Comparison of ENCODE assay signal across 27 cellular contexts in the genomic region with DNA sequence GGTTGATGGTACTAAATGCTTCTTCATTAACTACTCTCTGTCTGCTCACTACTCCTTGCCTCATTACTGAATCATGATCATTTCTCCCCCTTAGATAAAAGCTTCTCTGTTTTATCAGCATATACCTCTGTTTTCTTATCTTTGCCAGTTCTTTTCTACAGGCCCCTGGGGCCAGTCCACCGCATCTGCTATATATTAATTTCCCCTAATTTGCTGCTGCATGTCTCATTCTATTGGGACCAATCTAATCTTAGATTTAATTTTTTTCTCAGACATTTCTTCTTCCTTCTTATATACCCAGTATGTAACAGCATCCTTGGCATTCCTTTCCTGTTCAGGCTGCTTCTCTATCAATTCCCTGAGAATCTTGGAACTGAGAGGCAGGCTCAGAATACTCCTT. TPM values are rescaled to one million over a fixed set of nuclear protein-coding genes. Genes with fewer than 3 reads are reported as not detected.
"Had no signal": no experiment of that assay in that cellular context is flagged by ENCODE, and none has a peak within 500 bp of the region (broad histone marks: within the 10 kb centered on the region; RNA-seq: fewer than 3 reads in every experiment).

No MANE protein-coding gene starts in this region.

- H3K4me3 Mint-ChIP-seq: naive thymus-derived CD4-positive, alpha-beta T cell; nephron; neural progenitor cell; stimulated activated naive CD8-positive, alpha-beta T cell treated with anti-CD3 and anti-CD28 coated beads, Interleukin-15, amount 100 ng/mL, for 72 hours had no signal

- H3K9me3 ChIP-seq: gastroesophageal sphincter, heart right ventricle, left lung, prostate gland, right atrium auricular region, suprapubic skin, transverse colon, upper lobe of right lung, uterus had no signal

- H2AFZ ChIP-seq: neural progenitor cell, parathyroid adenoma had no signal

- H3K27me3 ChIP-seq: gastroesophageal sphincter, heart right ventricle, left lung, neural progenitor cell, right atrium auricular region, suprapubic skin, transverse colon, upper lobe of right lung, uterus had no signal

- H3K4me1 Mint-ChIP-seq: naive thymus-derived CD4-positive, alpha-beta T cell; nephron; stimulated activated naive CD8-positive, alpha-beta T cell treated with anti-CD3 and anti-CD28 coated beads, Interleukin-15, amount 100 ng/mL, for 72 hours had no signal

- H3K27ac Mint-ChIP-seq: naive thymus-derived CD4-positive, alpha-beta T cell; nephron; neural progenitor cell; stimulated activated naive CD8-positive, alpha-beta T cell treated with anti-CD3 and anti-CD28 coated beads, Interleukin-15, amount 100 ng/mL, for 72 hours had no signal

- H3K36me3 Mint-ChIP-seq: naive thymus-derived CD4-positive, alpha-beta T cell; neural progenitor cell had no signal

- H3K4me2 ChIP-seq: neural progenitor cell, smooth muscle cell had no signal

- ATAC-seq: gastroesophageal sphincter; heart right ventricle; left cardiac atrium; left lung; naive thymus-derived CD4-positive, alpha-beta T cell; sciatic nerve; stimulated activated naive CD8-positive, alpha-beta T cell treated with anti-CD3 and anti-CD28 coated beads, Interleukin-15, amount 100 ng/mL, for 72 hours; upper lobe of right lung had no signal

- H3K4me1 ChIP-seq: gastroesophageal sphincter, heart right ventricle, left lung, neural progenitor cell, parathyroid adenoma, prostate gland, right atrium auricular region, suprapubic skin, transverse colon, upper lobe of right lung, uterus had no signal

- H3K79me2 ChIP-seq: parathyroid adenoma had no signal

- H3K27ac ChIP-seq: gastroesophageal sphincter, heart right ventricle, left lung, neural progenitor cell, parathyroid adenoma, prostate gland, right atrium auricular region, suprapubic skin, transverse colon, upper lobe of right lung, uterus had no signal

- H3K27me3 Mint-ChIP-seq: naive thymus-derived CD4-positive, alpha-beta T cell; stimulated activated naive CD8-positive, alpha-beta T cell treated with anti-CD3 and anti-CD28 coated beads, Interleukin-15, amount 100 ng/mL, for 72 hours had no signal

- H3K4me3 ChIP-seq: gastroesophageal sphincter, heart right ventricle, left lung, neural progenitor cell, prostate gland, right atrium auricular region, smooth muscle cell, suprapubic skin, transverse colon, upper lobe of right lung, uterus had no signal

- H3K36me3 ChIP-seq: gastroesophageal sphincter, heart right ventricle, left lung, neural progenitor cell, prostate gland, right atrium auricular region, suprapubic skin, transverse colon, upper lobe of right lung, uterus had no signal

- DNase-seq: cortex of kidney; heart right ventricle; left cardiac atrium; left lung; mesenchymal stem cell; midbrain; naive thymus-derived CD4-positive, alpha-beta T cell; stimulated activated CD4-positive, alpha-beta T cell treated with anti-CD3 and anti-CD28 coated beads, Interleukin-12 subunit alpha, Interleukin-12 subunit beta, amount 100 ng/mL, for 4 hours; stimulated activated CD4-positive, alpha-beta T cell treated with anti-CD3 and anti-CD28 coated beads, Interleukin-1b, Interleukin-23, amount 100 ng/mL, for 48 hours; stimulated activated CD4-positive, alpha-beta T cell treated with anti-CD3 and anti-CD28 coated beads, Interleukin-4, amount 100 ng/mL, for 1 hour; stimulated activated CD8-positive, alpha-beta memory T cell treated with anti-CD3 and anti-CD28 coated beads, Interleukin-4, amount 100 ng/mL, for 48 hours; stimulated activated naive CD4-positive, alpha-beta T cell; stimulated activated naive CD8-positive, alpha-beta T cell treated with anti-CD3 and anti-CD28 coated beads, Interleukin-15, amount 100 ng/mL, for 72 hours; transverse colon; upper lobe of right lung; uterus had no signal

- H3K9me3 Mint-ChIP-seq: nephron, neural progenitor cell had no signal

RNA-seq across cellular contexts. Expression of a gene that starts 51.2 kb away (rescaled TPM):
- total RNA-seq: dermis microvascular lymphatic vessel endothelial cell, lung microvascular endothelial cell had no signal
- polyA plus RNA-seq: naive thymus-derived CD4-positive, alpha-beta T cell had no signal
